In the genomic region with DNA sequence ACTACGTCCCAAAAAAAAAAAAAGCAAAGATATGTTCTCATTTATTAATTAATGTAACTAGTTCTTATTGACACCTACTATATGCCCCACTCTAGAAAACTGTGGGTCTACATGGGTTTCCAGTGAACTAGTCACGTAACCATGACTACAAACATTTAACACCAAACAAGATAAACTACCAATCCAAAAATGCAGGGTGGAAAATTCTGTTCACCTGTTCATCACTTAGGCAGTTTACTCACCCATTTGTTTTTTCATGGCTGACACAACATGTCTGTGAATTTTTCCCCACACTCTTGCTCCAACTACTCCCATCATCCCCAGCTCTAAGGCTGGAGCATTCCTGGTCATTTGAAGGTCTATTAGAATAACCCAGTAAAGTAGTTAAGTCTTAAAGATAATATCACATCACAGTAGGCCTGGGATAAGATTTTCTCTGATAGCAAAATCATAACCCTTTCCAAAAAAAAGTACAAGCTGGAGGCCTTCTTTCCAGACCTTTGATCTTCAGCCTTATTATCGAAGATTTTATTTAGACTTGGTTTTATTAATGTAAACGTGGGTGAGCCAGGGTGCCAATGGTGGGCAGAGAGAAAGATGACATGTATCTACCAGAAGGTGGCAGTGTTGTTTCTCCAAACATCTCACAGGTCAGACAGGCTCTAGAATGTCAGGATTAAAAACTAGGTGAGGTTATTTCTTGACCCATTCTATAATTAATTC, we compare ENCODE assay signal across 8 cellular contexts.
DNase-seq lines count a peak whose midpoint lies in the region; ATAC-seq, FAIRE-seq and TF ChIP-seq lines count a peak whose summit lies in the region.

No MANE protein-coding gene starts in this region.

- ATAC-seq in GM18907 (IDR thresholded peaks at IDR 0.05; ENCODE audit: unreplicated experiment): peak; percentile 74
- peak; percentile 86 to 94 for ATAC-seq in stimulated activated naive B cell treated with anti-CD40 and anti-IgM and Interleukin-4, amounts not matched to agents 10 μg/mL and 1 μg/mL and 100 μg/mL, for 72 hours (replicated peaks)
- no peak for ATAC-seq in HG03521 (IDR thresholded peaks at IDR 0.05; ENCODE audit: unreplicated experiment)

- no peak overlapping the region for H3K4me3 Mint-ChIP-seq in Caco-2 (ENCODE audit: unreplicated experiment)
- H3K4me3 Mint-ChIP-seq in stimulated activated naive B cell treated with anti-CD40 and anti-IgM and Interleukin-4, amounts not matched to agents 10 μg/mL and 1 μg/mL and 100 μg/mL, for 72 hours: no peak overlapping the region

- H3K27me3 ChIP-seq in Caco-2 (replicated peaks; ENCODE audit: control insufficient read depth, insufficient read depth, low read length) (no peaks in the 10 kb centered on the region), breast epithelium (no peaks in the 10 kb centered on the region)

- in situ Hi-C loops in KBM-7 (cut with MboI; ENCODE audit: low pct_unique_long_range_greater_than_20kb, low sequenced_read_pairs): loop anchor here (25.0 kb wide), 1 partner anchor 310 kb away; no protein-coding TSS in a partner anchor

- no peak overlapping the region for H3K4me3 ChIP-seq in Caco-2 (ENCODE audit: low read depth, low read length)
- no peak overlapping the region for H3K4me3 ChIP-seq in OCI-LY7 (ENCODE audit: low read depth, low read length, poor library complexity, severe bottlenecking)
- no peak overlapping the region for H3K4me3 ChIP-seq in breast epithelium

- DNase-seq in Caco-2: peak in 1 of 2 experiments; percentile 46
- peak; percentile 67 for DNase-seq in KBM-7
- DNase-seq in OCI-LY7 (ENCODE audit: low spot score): peak; percentile 83
- peak in 1 of 2 donors; percentile 22 for DNase-seq in breast epithelium (ENCODE audit: low spot score in 2 of 2)
- peak; percentile 11 for DNase-seq in stimulated activated naive B cell treated with anti-CD40 and anti-IgM and Interleukin-4, amounts not matched to agents 10 μg/mL and 1 μg/mL and 100 μg/mL, for 72 hours

- no peak overlapping the region for H3K27ac ChIP-seq in OCI-LY7 (ENCODE audit: low read depth, low read length, poor library complexity, severe bottlenecking)
- H3K27ac ChIP-seq in breast epithelium: no peak overlapping the region

- no peaks in the 10 kb centered on the region for H3K79me2 ChIP-seq in OCI-LY7 (ENCODE audit: insufficient read depth, low read depth, low read length)

- no peaks in the 10 kb centered on the region for H3K9me3 Mint-ChIP-seq in Caco-2 (ENCODE audit: unreplicated experiment)
- H3K9me3 Mint-ChIP-seq in stimulated activated naive B cell treated with anti-CD40 and anti-IgM and Interleukin-4, amounts not matched to agents 10 μg/mL and 1 μg/mL and 100 μg/mL, for 72 hours: no peaks in the 10 kb centered on the region

- no peaks in the 10 kb centered on the region for H3K36me3 Mint-ChIP-seq in Caco-2 (ENCODE audit: insufficient read depth, unreplicated experiment)
- H3K36me3 Mint-ChIP-seq in stimulated activated naive B cell treated with anti-CD40 and anti-IgM and Interleukin-4, amounts not matched to agents 10 μg/mL and 1 μg/mL and 100 μg/mL, for 72 hours: no peaks in the 10 kb centered on the region

- POLR2A ChIA-PET in Caco-2 (lab: Charles Lee): no interaction called here
- POLR2A ChIA-PET in OCI-LY7 (lab: Charles Lee): interaction anchor here (0.6 to 0.7 kb wide), 3 partner anchors 306 to 563 kb away, joined by 3 to 5 read pairs (median 3); no protein-coding TSS in a partner anchor

- no peaks in the 10 kb centered on the region for H4K20me1 ChIP-seq in OCI-LY7 (ENCODE audit: insufficient read depth, low read length)

- H3K4me1 ChIP-seq in Caco-2 (no peaks in the 10 kb centered on the region), OCI-LY7 (ENCODE audit: insufficient read depth, low read length, poor library complexity, severe bottlenecking) (peaks cover 21% of the 10 kb centered on the region), breast epithelium (no peaks in the 10 kb centered on the region)

- H3K9me3 ChIP-seq in Caco-2 (no peaks in the 10 kb centered on the region), OCI-LY7 (ENCODE audit: low read length) (no peaks in the 10 kb centered on the region), breast epithelium (no peaks in the 10 kb centered on the region)

- peak; percentile 98 for FAIRE-seq in islet of Langerhans (lab: Jason Lieb, UNC)

- intact Hi-C loops in Caco-2 (cut with micrococcal nuclease; ENCODE audit: unreplicated experiment): loop anchor here (1.0 to 5.0 kb wide), 4 partner anchors 62 to 317 kb away; partner anchors contain the start of gene DAAM1
- intact Hi-C loops in OCI-LY7 (cut with micrococcal nuclease; ENCODE audit: unreplicated experiment): loop anchor here (1.0 to 5.0 kb wide), 6 partner anchors 61 to 1200 kb away; partner anchors contain the start of genes CCDC175 and DAAM1
- intact Hi-C loops in breast epithelium (cut with DNase I; ENCODE audit: low total_unique reads): loop anchor here (5.0 kb wide), 1 partner anchor 315 kb away; no protein-coding TSS in a partner anchor

- BruUV-seq in Caco-2 (replicated peaks; lab: Mats Ljungman, UMichigan) (no TSS peak), OCI-LY7 (replicated peaks; lab: Mats Ljungman, UMichigan) (no TSS peak)

- H3K36me3 ChIP-seq in Caco-2 (ENCODE audit: control insufficient read depth, insufficient read depth, low read length) (no peaks in the 10 kb centered on the region), OCI-LY7 (ENCODE audit: insufficient read depth, low read length) (no peaks in the 10 kb centered on the region), breast epithelium (no peaks in the 10 kb centered on the region)

- H3K27me3 Mint-ChIP-seq in Caco-2 (ENCODE audit: insufficient read depth, unreplicated experiment): peaks cover 5% of the 10 kb centered on the region
- no peaks in the 10 kb centered on the region for H3K27me3 Mint-ChIP-seq in stimulated activated naive B cell treated with anti-CD40 and anti-IgM and Interleukin-4, amounts not matched to agents 10 μg/mL and 1 μg/mL and 100 μg/mL, for 72 hours

- no peaks in the 10 kb centered on the region for H3K9me2 ChIP-seq in OCI-LY7 (ENCODE audit: insufficient read depth, low read length)

- peak overlapping the region; percentile 18; the same call in 1 of the 2 replicates for H3K4me2 ChIP-seq in OCI-LY7 (ENCODE audit: low read length)

- CTCF ChIA-PET in Caco-2 (lab: Charles Lee): interaction anchor here (0.7 to 1.0 kb wide), 2 partner anchors 317 to 464 kb away, joined by 3 to 4 read pairs; no protein-coding TSS in a partner anchor
- CTCF ChIA-PET in OCI-LY7 (lab: Charles Lee; ENCODE audit: unreplicated experiment): no interaction called here

- TF ChIP-seq CTCF in Caco-2 (IDR thresholded peaks at IDR 0.05; ENCODE audit: insufficient read depth in 1 of 2, low read depth in 1 of 2, low read length in 1 of 2, severe bottlenecking in 1 of 2, unreplicated experiment in 1 of 2) (peak; percentile 62 to 77), OCI-LY7 (conservative IDR thresholded peaks at IDR 0.05; ENCODE audit: low read length) (peak; percentile 98), breast epithelium (IDR thresholded peaks at IDR 0.05) (peak; percentile 57 to 86 (median 78))

- H3K4me1 Mint-ChIP-seq in Caco-2 (ENCODE audit: low read depth, unreplicated experiment): no peaks in the 10 kb centered on the region
- no peaks in the 10 kb centered on the region for H3K4me1 Mint-ChIP-seq in stimulated activated naive B cell treated with anti-CD40 and anti-IgM and Interleukin-4, amounts not matched to agents 10 μg/mL and 1 μg/mL and 100 μg/mL, for 72 hours

- no peak overlapping the region for H3K27ac Mint-ChIP-seq in Caco-2 (ENCODE audit: unreplicated experiment)
- no peak overlapping the region for H3K27ac Mint-ChIP-seq in stimulated activated naive B cell treated with anti-CD40 and anti-IgM and Interleukin-4, amounts not matched to agents 10 μg/mL and 1 μg/mL and 100 μg/mL, for 72 hours

- TF ChIP-seq POLR2A in breast epithelium (IDR thresholded peaks at IDR 0.05): no peak

- peak overlapping the region; percentile 63; the same call in 1 of the 2 replicates for H2AFZ ChIP-seq in OCI-LY7 (ENCODE audit: low read length)
